Comparison of ENCODE assay signal across 12 cellular contexts in genomic region chr2:212646698-212647097, GRCh38.
DNase-seq lines count a peak whose midpoint lies in the region; TF ChIP-seq lines count a peak whose summit lies in the region.
"Had no signal": no experiment of that assay in that cellular context is flagged by ENCODE, and none has a peak within 500 bp of the region (broad histone marks: within the 10 kb centered on the region; RNA-seq: fewer than 3 reads in every experiment).

No MANE protein-coding gene starts in this region.

- peaks cover 8% of the 10 kb centered on the region; the same call in 1 of the 2 replicates for H3F3A ChIP-seq in GM23248 (ENCODE audit: insufficient read depth)

- H3K4me1 ChIP-seq in GM23248 (ENCODE audit: insufficient read depth) (peaks cover 20% of the 10 kb centered on the region), fibroblast of lung (ENCODE audit: control insufficient read depth, extremely low read depth, insufficient read depth, low read length) (peaks cover 4% of the 10 kb centered on the region), skeletal muscle satellite cell (ENCODE audit: control insufficient read depth, insufficient read depth, low read length) (peaks cover 19% of the 10 kb centered on the region)
- H3K4me1 ChIP-seq: ascending aorta had no signal

- no peaks in the 10 kb centered on the region for H3K36me3 ChIP-seq in GM23248 (ENCODE audit: low read depth)
- H3K36me3 ChIP-seq in fibroblast of lung (ENCODE audit: control insufficient read depth, insufficient read depth, low read length): no peaks in the 10 kb centered on the region
- H3K36me3 ChIP-seq in skeletal muscle satellite cell (ENCODE audit: insufficient read depth, low read length): no peaks in the 10 kb centered on the region
- H3K36me3 ChIP-seq: ascending aorta had no signal

- peak overlapping the region; percentile 35; the same call in 1 of the 2 replicates for H2AFZ ChIP-seq in GM23248
- H2AFZ ChIP-seq in fibroblast of lung (ENCODE audit: low read length): no peak overlapping the region

- WGBS in GM23248 (ENCODE audit: low coverage in 1 of 2, low lambda C conversion rate in 2 of 2, missing lambda C conversion rate in 2 of 2), 2 experiments: 0 to 4% methylated on average over 1 of the region's 1 CpG

- H3K9ac ChIP-seq in GM23248 (0 out of 2 replicates have a peak overlapping the region, but pooled peaks have one; percentile 25), fibroblast of lung (ENCODE audit: insufficient read depth, low read length) (no peak overlapping the region), skeletal muscle satellite cell (ENCODE audit: low read depth, low read length) (peak overlapping the region; percentile 13)

- TF ChIP-seq CTCF in RWPE1 (conservative IDR thresholded peaks at IDR 0.05; ENCODE audit: low read depth) (no peak), fibroblast of lung (conservative IDR thresholded peaks at IDR 0.05 in 1 of 2, IDR thresholded peaks at IDR 0.05 in 1 of 2; ENCODE audit: low read depth in 1 of 2, low read length in 2 of 2) (no peak)

- H3K79me2 ChIP-seq in GM23248 (ENCODE audit: insufficient read depth): no peaks in the 10 kb centered on the region
- no peaks in the 10 kb centered on the region for H3K79me2 ChIP-seq in fibroblast of lung (ENCODE audit: control insufficient read depth, insufficient read depth, low read length)

- CTCF ChIA-PET in RWPE1 (lab: Yijun Ruan, JAX): interaction anchor here (0.6 kb wide), 1 partner anchor 8 kb away, joined by 4 read pairs; no protein-coding TSS in a partner anchor

- no peaks in the 10 kb centered on the region for H3K9me2 ChIP-seq in GM23248 (ENCODE audit: insufficient read depth)

- POLR2A ChIA-PET in RWPE1 (lab: Yijun Ruan, JAX; ENCODE audit: low non-redundant PET): no interaction called here

- peak; percentile 92 for DNase-seq in GM23248
- peak; percentile 70 for DNase-seq in RWPE1 (ENCODE audit: low spot score)
- peak; percentile 68 to 89 for DNase-seq in fibroblast of lung (ENCODE audit: low read depth in 2 of 2)
- no peak for DNase-seq in NCI-H146 treated with DMSO at 0.1 percent for 48 hours (lab: John Stamatoyannopoulos, UW; ENCODE audit: unreplicated experiment)
- no peak for DNase-seq in epidermal melanocyte (ENCODE audit: insufficient read length, low spot score)
- no peak for DNase-seq in LoVo (ENCODE audit: low spot score)
- DNase-seq: left colon; NCI-H2171; RPMI8226; stimulated activated naive CD4-positive, alpha-beta T cell had no signal

- in situ Hi-C loops in GM23248 (cut with MboI): no loop called here

- H3K9me3 ChIP-seq in GM23248 (ENCODE audit: low read depth) (no peaks in the 10 kb centered on the region), fibroblast of lung (ENCODE audit: control insufficient read depth, insufficient read depth, low read depth, low read length) (no peaks in the 10 kb centered on the region), skeletal muscle satellite cell (replicated peaks; ENCODE audit: low read length) (no peaks in the 10 kb centered on the region)
- H3K9me3 ChIP-seq: ascending aorta had no signal

- H3K4me3 ChIP-seq in GM23248: peak overlapping the region; percentile 16; the same call in 1 of the 2 replicates
- no peak overlapping the region for H3K4me3 ChIP-seq in fibroblast of lung (replicated peaks in 1 of 4; ENCODE audit: control extremely low read depth in 1 of 4, insufficient read depth in 1 of 4, low read depth in 3 of 4, low read length in 4 of 4)
- peak overlapping the region; percentile 37 for H3K4me3 ChIP-seq in skeletal muscle satellite cell (ENCODE audit: low read length)
- H3K4me3 ChIP-seq: ascending aorta had no signal

- H4K20me1 ChIP-seq in GM23248 (ENCODE audit: insufficient read depth) (no peaks in the 10 kb centered on the region), fibroblast of lung (ENCODE audit: control insufficient read depth, extremely low read depth, insufficient read depth, low read length) (no peaks in the 10 kb centered on the region)

- H3K27me3 ChIP-seq in GM23248 (replicated peaks; ENCODE audit: insufficient read depth) (no peaks in the 10 kb centered on the region), fibroblast of lung (ENCODE audit: control insufficient read depth, insufficient read depth, low read length) (no peaks in the 10 kb centered on the region), skeletal muscle satellite cell (ENCODE audit: control insufficient read depth, insufficient read depth, low read length) (no peaks in the 10 kb centered on the region)
- H3K27me3 ChIP-seq: ascending aorta had no signal

- H3K4me2 ChIP-seq in GM23248 (ENCODE audit: unreplicated experiment) (peak overlapping the region; percentile 59), fibroblast of lung (ENCODE audit: extremely low read depth, insufficient read depth, low read length) (peak overlapping the region; percentile 28), skeletal muscle satellite cell (ENCODE audit: low read length) (peak overlapping the region; percentile 73)

- peak overlapping the region; percentile 40 for H3K27ac ChIP-seq in GM23248
- no peak overlapping the region for H3K27ac ChIP-seq in RWPE1
- H3K27ac ChIP-seq in fibroblast of lung (ENCODE audit: insufficient read depth, low read length): no peak overlapping the region
- H3K27ac ChIP-seq: ascending aorta had no signal

Comparison
In these comparisons a context has a peak if more than half of its experiments do, and no peak if none do; other contexts are left out.
1. DNase-seq: peak in GM23248 (single experiment), RWPE1 (single experiment) and fibroblast of lung (2 of 2); none in NCI-H146 treated with DMSO at 0.1 percent for 48 hours (single experiment), epidermal melanocyte (single experiment) and LoVo (single experiment).
2. H3K4me3 ChIP-seq: peak in GM23248 (single experiment) and skeletal muscle satellite cell (single experiment); none in fibroblast of lung (0 of 4).
3. Peak in every context shown above with its lines, with median percentiles within 50 percentile points of each other: H3K4me2 ChIP-seq.